Comparison of ENCODE assay signal across 8 cellular contexts in genomic region chr2:234288974-234289455, GRCh38.
DNase-seq lines count a peak whose midpoint lies in the region; ATAC-seq and TF ChIP-seq lines count a peak whose summit lies in the region.

No MANE protein-coding gene starts in this region.

- H3K4me1 ChIP-seq in OCI-LY7 (ENCODE audit: insufficient read depth, low read length, poor library complexity, severe bottlenecking), result peaks cover 56% of the 10 kb centered on the region
- peaks cover 39% of the 10 kb centered on the region for H3K4me1 ChIP-seq in foreskin keratinocyte

- H3K4me2 ChIP-seq in OCI-LY7 (ENCODE audit: low read length), result peak overlapping the region; percentile 72

- H3K36me3 ChIP-seq in BJ (ENCODE audit: control insufficient read depth, insufficient read depth, low read length) (no peaks in the 10 kb centered on the region), OCI-LY7 (ENCODE audit: insufficient read depth, low read length) (no peaks in the 10 kb centered on the region)

- no peaks in the 10 kb centered on the region for H3K36me3 Mint-ChIP-seq in activated T-helper 17 cell treated with anti-CD3 and anti-CD28 coated beads, Interleukin-2, amount 50 U/mL, for 72 hours (ENCODE audit: low read depth)
- H3K36me3 Mint-ChIP-seq in progenitor cell of endocrine pancreas (ENCODE audit: insufficient read depth), result no peaks in the 10 kb centered on the region

- intact Hi-C loops in OCI-LY7 (cut with micrococcal nuclease; ENCODE audit: unreplicated experiment), result loop anchor here (1.0 to 2.0 kb wide), 3 partner anchors 154 to 211 kb away; no protein-coding TSS in a partner anchor

- no peaks in the 10 kb centered on the region for H3K9me2 ChIP-seq in OCI-LY7 (ENCODE audit: insufficient read depth, low read length)

- no peaks in the 10 kb centered on the region for H3K27me3 ChIP-seq in BJ (ENCODE audit: control insufficient read depth, insufficient read depth, low read length)
- H3K27me3 ChIP-seq in foreskin keratinocyte, result no peaks in the 10 kb centered on the region

- POLR2A ChIA-PET in BJ (lab: Charles Lee), result no interaction called here
- POLR2A ChIA-PET in HEK293T (lab: Yijun Ruan, JAX), result interaction anchor here (0.8 kb wide), 1 partner anchor 74 kb away, joined by 3 read pairs; no protein-coding TSS in a partner anchor
- POLR2A ChIA-PET in OCI-LY7 (lab: Charles Lee), result interaction anchor here (1.3 to 6.2 kb wide), 5 partner anchors 116 to 208 kb away, joined by 3 to 60 read pairs (median 5); partner anchors contain the start of gene ARL4C

- no peaks in the 10 kb centered on the region for H4K20me1 ChIP-seq in OCI-LY7 (ENCODE audit: insufficient read depth, low read length)

- H3K9me3 ChIP-seq in OCI-LY7 (ENCODE audit: low read length), result no peaks in the 10 kb centered on the region

- no peak overlapping the region for H3K4me3 ChIP-seq in BJ (ENCODE audit: low read depth, low read length)
- H3K4me3 ChIP-seq in OCI-LY7 (ENCODE audit: low read depth, low read length, poor library complexity, severe bottlenecking), result peak overlapping the region; percentile 4

- TF ChIP-seq CTCF in BJ (IDR thresholded peaks at IDR 0.05; ENCODE audit: insufficient read depth, low read depth, low read length) (peak; percentile 76), OCI-LY7 (conservative IDR thresholded peaks at IDR 0.05; ENCODE audit: low read length) (peak; percentile 95), foreskin keratinocyte (conservative IDR thresholded peaks at IDR 0.05) (peak; percentile 76), progenitor cell of endocrine pancreas (IDR thresholded peaks at IDR 0.05; ENCODE audit: unreplicated experiment) (peak; percentile 89)

- peak overlapping the region; percentile 91; the same call in 1 of the 2 replicates for H2AFZ ChIP-seq in OCI-LY7 (ENCODE audit: low read length)

- no TSS peak for BruUV-seq in OCI-LY7 (replicated peaks; lab: Mats Ljungman, UMichigan)

- DNase-seq in BJ (ENCODE audit: low read depth), result no peak
- DNase-seq in HEK293T (ENCODE audit: extremely low spot score), result peak; percentile 75
- peak; percentile 72 for DNase-seq in OCI-LY7 (ENCODE audit: low spot score)
- peak in 1 of 2 donors; percentile 45 for DNase-seq in foreskin keratinocyte
- peak; percentile 53 for DNase-seq in progenitor cell of endocrine pancreas (ENCODE audit: low spot score, unreplicated experiment)

- H3K4me3 Mint-ChIP-seq in activated T-helper 17 cell treated with anti-CD3 and anti-CD28 coated beads, Interleukin-2, amount 50 U/mL, for 72 hours, result peak overlapping the region; percentile 78
- H3K4me3 Mint-ChIP-seq in progenitor cell of endocrine pancreas (ENCODE audit: low read depth), result no peak overlapping the region

- CTCF ChIA-PET in BJ (lab: Yijun Ruan, JAX), result interaction anchor here (0.6 to 3.0 kb wide), 22 partner anchors 9 to 828 kb away, joined by 3 to 30 read pairs (median 4); partner anchors contain the start of gene ARL4C
- CTCF ChIA-PET in HEK293T (lab: Yijun Ruan, JAX), result interaction anchor here (0.8 to 2.3 kb wide), 7 partner anchors 11 to 211 kb away, joined by 3 to 8 read pairs (median 4); no protein-coding TSS in a partner anchor
- CTCF ChIA-PET in OCI-LY7 (lab: Charles Lee; ENCODE audit: unreplicated experiment), result interaction anchor here (1.1 to 1.9 kb wide), 5 partner anchors 84 to 256 kb away, joined by 3 to 8 read pairs (median 4); partner anchors contain the start of gene ARL4C

- no peak for ATAC-seq in activated T-helper 17 cell treated with anti-CD3 and anti-CD28 coated beads, Interleukin-2, amount 50 U/mL, for 72 hours (replicated peaks)
- peak; percentile 3 for ATAC-seq in foreskin keratinocyte
- no peak for ATAC-seq in GM21825 (IDR thresholded peaks at IDR 0.05; ENCODE audit: unreplicated experiment)
- no peak for ATAC-seq in HG02884 (IDR thresholded peaks at IDR 0.05; ENCODE audit: unreplicated experiment)

- no peaks in the 10 kb centered on the region for H3K9me3 Mint-ChIP-seq in activated T-helper 17 cell treated with anti-CD3 and anti-CD28 coated beads, Interleukin-2, amount 50 U/mL, for 72 hours
- no peaks in the 10 kb centered on the region for H3K9me3 Mint-ChIP-seq in progenitor cell of endocrine pancreas (ENCODE audit: low read depth)

- peak overlapping the region; percentile 97 for H3K27ac ChIP-seq in OCI-LY7 (ENCODE audit: low read depth, low read length, poor library complexity, severe bottlenecking)
- peak overlapping the region; percentile 67 for H3K27ac ChIP-seq in foreskin keratinocyte

- H3K27me3 Mint-ChIP-seq in activated T-helper 17 cell treated with anti-CD3 and anti-CD28 coated beads, Interleukin-2, amount 50 U/mL, for 72 hours, result no peaks in the 10 kb centered on the region
- no peaks in the 10 kb centered on the region for H3K27me3 Mint-ChIP-seq in progenitor cell of endocrine pancreas

- H3K79me2 ChIP-seq in OCI-LY7 (ENCODE audit: insufficient read depth, low read depth, low read length), result no peaks in the 10 kb centered on the region

- peaks cover 43% of the 10 kb centered on the region for H3K4me1 Mint-ChIP-seq in activated T-helper 17 cell treated with anti-CD3 and anti-CD28 coated beads, Interleukin-2, amount 50 U/mL, for 72 hours
- H3K4me1 Mint-ChIP-seq in progenitor cell of endocrine pancreas (ENCODE audit: low read depth), result peaks cover 17% of the 10 kb centered on the region

- peak overlapping the region; percentile 96 for H3K27ac Mint-ChIP-seq in activated T-helper 17 cell treated with anti-CD3 and anti-CD28 coated beads, Interleukin-2, amount 50 U/mL, for 72 hours
- no peak overlapping the region for H3K27ac Mint-ChIP-seq in progenitor cell of endocrine pancreas

TF ChIP-seq in HEK293T, 16 proteins besides CTCF, POLR2A, EP300 and RAD21:
- TF ChIP-seq FOXM1 (IDR thresholded peaks at IDR 0.05; ENCODE audit: borderline replicate concordance) (0 out of 2 replicates have a peak, but pooled peaks have one; percentile 34), L3MBTL2 (conservative IDR thresholded peaks at IDR 0.05) (0 out of 2 replicates have a peak, but pooled peaks have one; percentile 26), CTBP1 (IDR thresholded peaks at IDR 0.05; ENCODE audit: borderline replicate concordance) (no peak)
TF ChIP-seq in HEK293T: peak in this region for 2.
